In genomic region chr7:152909280-152909679, GRCh38 we compare ENCODE assay signal across 33 cellular contexts.
"Had no signal": no experiment of that assay in that cellular context is flagged by ENCODE, and none has a peak within 500 bp of the region (broad histone marks: within the 10 kb centered on the region; RNA-seq: fewer than 3 reads in every experiment).

No MANE protein-coding gene starts in this region.

- H3K4me1 Mint-ChIP-seq: activated CD4-positive, alpha-beta T cell treated with anti-CD3 and anti-CD28 coated beads for 36 hours; activated CD4-positive, alpha-beta T cell treated with anti-CD3 and anti-CD28 coated beads, Interleukin-2, amount 10 ng/mL, durations not matched to agents 24 days and 14 days; activated CD8-positive, alpha-beta memory T cell treated with anti-CD3 and anti-CD28 coated beads, Interleukin-2, amount 10 ng/mL, durations not matched to agents 7 days and 5 days; activated naive CD4-positive, alpha-beta T cell treated with anti-CD3 and anti-CD28 coated beads, Interleukin-2, amount 50 U/mL, for 24 hours; activated naive CD8-positive, alpha-beta T cell treated with anti-CD3 and anti-CD28 coated beads for 36 hours; activated naive CD8-positive, alpha-beta T cell treated with anti-CD3 and anti-CD28 coated beads, Interleukin-2, amount 50 U/mL, for 24 hours had no signal

- H3K27me3 ChIP-seq: adrenal gland, breast epithelium, cardiac muscle cell, dorsolateral prefrontal cortex had no signal

- H3K27ac ChIP-seq: adrenal gland, breast epithelium, cardiac muscle cell, coronary artery had no signal

- DNase-seq: activated CD4-positive, alpha-beta memory T cell treated with anti-CD3 and anti-CD28 coated beads for 36 hours; activated CD4-positive, alpha-beta T cell treated with anti-CD3 and anti-CD28 coated beads for 36 hours; activated CD4-positive, alpha-beta T cell treated with anti-CD3 and anti-CD28 coated beads, Interleukin-2, amount 10 ng/mL, durations not matched to agents 24 days and 14 days; activated CD4-positive, CD25-positive, alpha-beta regulatory T cell; activated CD4-positive, CD25-positive, alpha-beta regulatory T cell treated with anti-CD3 and anti-CD28 coated beads, Interleukin-2, amount 50 U/mL, for 72 hours; activated CD8-positive, alpha-beta memory T cell treated with anti-CD3 and anti-CD28 coated beads, Interleukin-2, amount 10 ng/mL, durations not matched to agents 7 days and 5 days; activated CD8-positive, alpha-beta memory T cell treated with anti-CD3 and anti-CD28 coated beads, Interleukin-2, amount 50 U/mL, for 4 hours; activated CD8-positive, alpha-beta T cell treated with anti-CD3 and anti-CD28 coated beads, Interleukin-2, amount 10 ng/mL, durations not matched to agents 7 days and 5 days; activated effector memory CD4-positive, alpha-beta T cell treated with anti-CD3 and anti-CD28 coated beads, Interleukin-2, amount 50 U/mL, for 16 hours; activated naive CD4-positive, alpha-beta T cell treated with anti-CD3 and anti-CD28 coated beads for 36 hours; activated naive CD8-positive, alpha-beta T cell treated with anti-CD3 and anti-CD28 coated beads for 36 hours; activated naive CD8-positive, alpha-beta T cell treated with anti-CD3 and anti-CD28 coated beads, Interleukin-2, amount 50 U/mL, for 24 hours; activated T-cell treated with anti-CD3 and anti-CD28 coated beads, Interleukin-2, amount 50 U/mL, for 1 hour; activated T-cell treated with anti-CD3 and anti-CD28 coated beads, Interleukin-2, amount 50 U/mL, for 48 hours; adrenal gland; aorta; central memory CD4-positive, alpha-beta T cell; cerebellar nuclear complex; dorsolateral prefrontal cortex; effector memory CD4-positive, alpha-beta T cell; endodermal cell; foreskin fibroblast; T-helper 2 cell had no signal

- FAIRE-seq: frontal cortex had no signal

- H3K4me3 ChIP-seq: adrenal gland, breast epithelium, cardiac muscle cell, coronary artery, dorsolateral prefrontal cortex had no signal

- H3K9me3 Mint-ChIP-seq: activated CD4-positive, alpha-beta memory T cell treated with anti-CD3 and anti-CD28 coated beads for 36 hours; activated CD4-positive, alpha-beta T cell treated with anti-CD3 and anti-CD28 coated beads, Interleukin-2, amount 10 ng/mL, durations not matched to agents 24 days and 14 days; activated naive CD4-positive, alpha-beta T cell treated with anti-CD3 and anti-CD28 coated beads for 36 hours; activated naive CD4-positive, alpha-beta T cell treated with anti-CD3 and anti-CD28 coated beads, Interleukin-2, amount 50 U/mL, for 24 hours; activated naive CD8-positive, alpha-beta T cell treated with anti-CD3 and anti-CD28 coated beads for 36 hours; activated naive CD8-positive, alpha-beta T cell treated with anti-CD3 and anti-CD28 coated beads, Interleukin-2, amount 50 U/mL, for 24 hours; activated T-helper 1 cell treated with anti-CD3 and anti-CD28 coated beads, Interleukin-12 subunit alpha, Interleukin-12 subunit beta, Interleukin-2, Interleukin-4 antibody, amounts not matched to agents 30 ng/mL and 10 ng/mL and 1 ng/mL, durations not matched to agents 14 hours and 24 hours and 36 hours; activated T-helper 2 cell treated with anti-CD3 and anti-CD28 coated beads, Interferon-gamma antibody, Interleukin-2, Interleukin-4, amounts not matched to agents 10 μg/mL and 5 μg/mL and 100 μg/mL, durations not matched to agents 14 hours and 24 hours and 36 hours; dendritic cell treated with granulocyte-macrophage colony-stimulating factor and Interleukin-4, amounts not matched to agents 40 ng/mL and 50 ng/mL, for 4 days; endodermal cell had no signal

- ATAC-seq: activated CD4-positive, alpha-beta T cell treated with anti-CD3 and anti-CD28 coated beads for 36 hours; activated CD8-positive, alpha-beta memory T cell treated with anti-CD3 and anti-CD28 coated beads, Interleukin-2, amount 10 ng/mL, durations not matched to agents 7 days and 5 days; activated CD8-positive, alpha-beta T cell treated with anti-CD3 and anti-CD28 coated beads, Interleukin-2, amount 10 ng/mL, durations not matched to agents 7 days and 5 days; activated naive CD8-positive, alpha-beta T cell treated with anti-CD3 and anti-CD28 coated beads, Interleukin-2, amount 50 U/mL, for 24 hours; esophagus mucosa had no signal

- H3K4me3 Mint-ChIP-seq: activated CD4-positive, alpha-beta memory T cell treated with anti-CD3 and anti-CD28 coated beads for 36 hours; activated CD4-positive, alpha-beta T cell treated with anti-CD3 and anti-CD28 coated beads for 36 hours; activated CD4-positive, alpha-beta T cell treated with anti-CD3 and anti-CD28 coated beads, Interleukin-2, amount 10 ng/mL, durations not matched to agents 24 days and 14 days; activated CD8-positive, alpha-beta memory T cell treated with anti-CD3 and anti-CD28 coated beads, Interleukin-2, amount 10 ng/mL, durations not matched to agents 7 days and 5 days; activated CD8-positive, alpha-beta T cell treated with anti-CD3 and anti-CD28 coated beads, Interleukin-2, amount 10 ng/mL, durations not matched to agents 7 days and 5 days; activated naive CD4-positive, alpha-beta T cell treated with anti-CD3 and anti-CD28 coated beads for 36 hours; activated naive CD4-positive, alpha-beta T cell treated with anti-CD3 and anti-CD28 coated beads, Interleukin-2, amount 50 U/mL, for 24 hours; activated naive CD8-positive, alpha-beta T cell treated with anti-CD3 and anti-CD28 coated beads for 36 hours; activated naive CD8-positive, alpha-beta T cell treated with anti-CD3 and anti-CD28 coated beads, Interleukin-2, amount 50 U/mL, for 24 hours; activated T-helper 1 cell treated with anti-CD3 and anti-CD28 coated beads, Interleukin-12 subunit alpha, Interleukin-12 subunit beta, Interleukin-2, Interleukin-4 antibody, amounts not matched to agents 30 ng/mL and 10 ng/mL and 1 ng/mL, durations not matched to agents 14 hours and 24 hours and 36 hours; dendritic cell treated with granulocyte-macrophage colony-stimulating factor and Interleukin-4, amounts not matched to agents 40 ng/mL and 50 ng/mL, for 4 days; endodermal cell had no signal

- H3K27ac Mint-ChIP-seq: activated CD4-positive, alpha-beta memory T cell treated with anti-CD3 and anti-CD28 coated beads for 36 hours; activated CD4-positive, alpha-beta T cell treated with anti-CD3 and anti-CD28 coated beads for 36 hours; activated CD4-positive, alpha-beta T cell treated with anti-CD3 and anti-CD28 coated beads, Interleukin-2, amount 10 ng/mL, durations not matched to agents 24 days and 14 days; activated CD8-positive, alpha-beta memory T cell treated with anti-CD3 and anti-CD28 coated beads, Interleukin-2, amount 10 ng/mL, durations not matched to agents 7 days and 5 days; activated CD8-positive, alpha-beta T cell treated with anti-CD3 and anti-CD28 coated beads, Interleukin-2, amount 10 ng/mL, durations not matched to agents 7 days and 5 days; activated naive CD4-positive, alpha-beta T cell treated with anti-CD3 and anti-CD28 coated beads for 36 hours; activated naive CD4-positive, alpha-beta T cell treated with anti-CD3 and anti-CD28 coated beads, Interleukin-2, amount 50 U/mL, for 24 hours; activated naive CD8-positive, alpha-beta T cell treated with anti-CD3 and anti-CD28 coated beads for 36 hours; activated naive CD8-positive, alpha-beta T cell treated with anti-CD3 and anti-CD28 coated beads, Interleukin-2, amount 50 U/mL, for 24 hours; activated T-helper 1 cell treated with anti-CD3 and anti-CD28 coated beads, Interleukin-12 subunit alpha, Interleukin-12 subunit beta, Interleukin-2, Interleukin-4 antibody, amounts not matched to agents 30 ng/mL and 10 ng/mL and 1 ng/mL, durations not matched to agents 14 hours and 24 hours and 36 hours; activated T-helper 2 cell treated with anti-CD3 and anti-CD28 coated beads, Interferon-gamma antibody, Interleukin-2, Interleukin-4, amounts not matched to agents 10 μg/mL and 5 μg/mL and 100 μg/mL, durations not matched to agents 14 hours and 24 hours and 36 hours; dendritic cell treated with granulocyte-macrophage colony-stimulating factor and Interleukin-4, amounts not matched to agents 40 ng/mL and 50 ng/mL, for 4 days; endodermal cell had no signal

- H3K27me3 Mint-ChIP-seq: activated CD4-positive, alpha-beta memory T cell treated with anti-CD3 and anti-CD28 coated beads for 36 hours; activated CD4-positive, alpha-beta T cell treated with anti-CD3 and anti-CD28 coated beads for 36 hours; activated CD4-positive, alpha-beta T cell treated with anti-CD3 and anti-CD28 coated beads, Interleukin-2, amount 10 ng/mL, durations not matched to agents 24 days and 14 days; activated CD8-positive, alpha-beta memory T cell treated with anti-CD3 and anti-CD28 coated beads, Interleukin-2, amount 10 ng/mL, durations not matched to agents 7 days and 5 days; activated naive CD4-positive, alpha-beta T cell treated with anti-CD3 and anti-CD28 coated beads, Interleukin-2, amount 50 U/mL, for 24 hours; activated naive CD8-positive, alpha-beta T cell treated with anti-CD3 and anti-CD28 coated beads for 36 hours; activated naive CD8-positive, alpha-beta T cell treated with anti-CD3 and anti-CD28 coated beads, Interleukin-2, amount 50 U/mL, for 24 hours; brain had no signal

- H3K9me3 ChIP-seq: adrenal gland, breast epithelium had no signal

- H3K36me3 Mint-ChIP-seq: activated CD4-positive, alpha-beta memory T cell treated with anti-CD3 and anti-CD28 coated beads for 36 hours; activated CD8-positive, alpha-beta memory T cell treated with anti-CD3 and anti-CD28 coated beads, Interleukin-2, amount 10 ng/mL, durations not matched to agents 7 days and 5 days; activated naive CD4-positive, alpha-beta T cell treated with anti-CD3 and anti-CD28 coated beads, Interleukin-2, amount 50 U/mL, for 24 hours; activated naive CD8-positive, alpha-beta T cell treated with anti-CD3 and anti-CD28 coated beads for 36 hours; brain had no signal

- H3K4me1 ChIP-seq: adrenal gland, breast epithelium had no signal

- H3K36me3 ChIP-seq: adrenal gland, breast epithelium, cardiac muscle cell had no signal
